ENCODE assay signal across 29 cellular contexts in genomic region chr1:71565831-71566230, GRCh38.
"Had no signal": no experiment of that assay in that cellular context is flagged by ENCODE, and none has a peak within 500 bp of the region (broad histone marks: within the 10 kb centered on the region; RNA-seq: fewer than 3 reads in every experiment).

No MANE protein-coding gene starts in this region.

- H3K4me3 ChIP-seq: ascending aorta, cardiac muscle cell had no signal

- ATAC-seq: activated CD4-positive, alpha-beta T cell treated with anti-CD3 and anti-CD28 coated beads for 36 hours; activated CD4-positive, CD25-positive, alpha-beta regulatory T cell treated with anti-CD3 and anti-CD28 coated beads, Interleukin-2, amount 50 U/mL, for 24 hours; activated CD8-positive, alpha-beta memory T cell treated with anti-CD3 and anti-CD28 coated beads, Interleukin-2, amount 10 ng/mL, durations not matched to agents 7 days and 5 days; activated CD8-positive, alpha-beta T cell treated with anti-CD3 and anti-CD28 coated beads, Interleukin-2, amount 10 ng/mL, durations not matched to agents 7 days and 5 days; activated naive CD8-positive, alpha-beta T cell treated with anti-CD3 and anti-CD28 coated beads, Interleukin-2, amount 50 U/mL, for 24 hours; WTC11 had no signal

- H3K27ac ChIP-seq: ascending aorta, cardiac muscle cell, VCaP had no signal

- DNase-seq: activated CD4-positive, alpha-beta memory T cell treated with anti-CD3 and anti-CD28 coated beads, Interleukin-2, amount 10 ng/mL, durations not matched to agents 7 days and 5 days; activated CD4-positive, alpha-beta T cell treated with anti-CD3 and anti-CD28 coated beads for 1 hour; activated CD4-positive, alpha-beta T cell treated with anti-CD3 and anti-CD28 coated beads for 36 hours; activated CD4-positive, alpha-beta T cell treated with anti-CD3 and anti-CD28 coated beads for 48 hours; activated CD4-positive, alpha-beta T cell treated with anti-CD3 and anti-CD28 coated beads, Interleukin-2, amount 10 ng/mL, durations not matched to agents 7 days and 5 days; activated CD4-positive, alpha-beta T cell treated with anti-CD3 and anti-CD28 coated beads, Interleukin-2, amount 50 U/mL, for 48 hours; activated CD4-positive, CD25-positive, alpha-beta regulatory T cell; activated CD8-positive, alpha-beta memory T cell treated with anti-CD3 and anti-CD28 coated beads for 24 hours; activated CD8-positive, alpha-beta memory T cell treated with anti-CD3 and anti-CD28 coated beads, Interleukin-2, amount 10 ng/mL, durations not matched to agents 7 days and 5 days; activated CD8-positive, alpha-beta memory T cell treated with anti-CD3 and anti-CD28 coated beads, Interleukin-2, amount 50 U/mL, for 48 hours; activated CD8-positive, alpha-beta T cell treated with anti-CD3 and anti-CD28 coated beads, Interleukin-2, amount 10 ng/mL, durations not matched to agents 7 days and 5 days; activated effector memory CD4-positive, alpha-beta T cell treated with Interleukin-2 at 50 U/mL for 16 hours; activated gamma-delta T cell; activated naive CD4-positive, alpha-beta T cell treated with anti-CD3 and anti-CD28 coated beads, Interleukin-2, amount 10 ng/mL, durations not matched to agents 7 days and 5 days; activated naive CD4-positive, alpha-beta T cell treated with Interleukin-2 at 50 U/mL for 16 hours; activated naive CD8-positive, alpha-beta T cell treated with anti-CD3 and anti-CD28 coated beads, Interleukin-2, amount 10 ng/mL, durations not matched to agents 7 days and 5 days; activated naive CD8-positive, alpha-beta T cell treated with anti-CD3 and anti-CD28 coated beads, Interleukin-2, amount 50 U/mL, for 24 hours; activated T-cell treated with anti-CD3 and anti-CD28 coated beads, Interleukin-2, amount 50 U/mL, for 24 hours; activated T-cell treated with anti-CD3 and anti-CD28 coated beads, Interleukin-2, amount 50 U/mL, for 48 hours; amygdala; anterior cingulate cortex; T-helper 1 cell; T-helper 2 cell; T-helper 9 cell had no signal

- H3K9me3 ChIP-seq: ascending aorta had no signal

- H3K27me3 ChIP-seq: ascending aorta, cardiac muscle cell had no signal

- H3K36me3 ChIP-seq: ascending aorta, cardiac muscle cell had no signal
